9 cellular contexts compared by ENCODE assay signal in the genomic region with DNA sequence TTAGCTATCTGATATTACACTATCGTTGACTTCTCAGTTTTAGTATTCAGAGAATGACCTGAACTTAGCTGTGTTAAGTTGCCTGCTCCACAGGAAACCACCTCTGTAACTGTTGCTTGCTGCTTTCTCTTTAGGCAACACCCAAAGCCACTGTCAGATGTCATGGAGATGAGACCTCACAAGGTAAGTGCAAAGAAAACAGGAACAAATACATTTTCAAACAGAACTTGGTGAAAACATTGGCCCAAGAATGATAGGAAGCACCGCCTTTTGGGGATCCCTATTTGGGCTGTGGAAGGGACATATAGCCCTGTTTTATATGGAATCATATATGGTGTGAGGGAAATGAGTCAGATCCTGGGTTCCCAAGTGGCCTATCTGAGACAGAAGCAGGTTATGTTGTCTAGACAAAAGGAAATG.
DNase-seq lines count a peak whose midpoint lies in the region; ATAC-seq and TF ChIP-seq lines count a peak whose summit lies in the region.
"Had no signal": no experiment of that assay in that cellular context is flagged by ENCODE, and none has a peak within 500 bp of the region (broad histone marks: within the 10 kb centered on the region; RNA-seq: fewer than 3 reads in every experiment).

No MANE protein-coding gene starts in this region.

- H3K4me2 ChIP-seq in DND-41 (ENCODE audit: insufficient read depth, low read length) = peak overlapping the region; percentile 70

- no peak for TF ChIP-seq CTCF in DND-41 (IDR thresholded peaks at IDR 0.05; ENCODE audit: borderline replicate concordance, extremely low read depth, low read length, poor library complexity, severe bottlenecking)
- TF ChIP-seq CTCF in left lung (IDR thresholded peaks at IDR 0.05) = no peak

- CTCF ChIA-PET in activated CD4-positive, alpha-beta memory T cell treated with anti-CD3 and anti-CD28 coated beads for 36 hours (lab: Charles Lee) = interaction anchor here (0.6 to 5.3 kb wide), 3 partner anchors 19 to 399 kb away, joined by 3 to 23 read pairs (median 3); partner anchors contain the start of gene ITGA4

- peak overlapping the region; percentile 8 to 55; a peak in 3 of 4 replicates for H3K4me3 ChIP-seq in DND-41 (ENCODE audit: low read depth in 1 of 2, low read length in 2 of 2)
- H3K4me3 ChIP-seq in mesodermal cell (ENCODE audit: extremely low read depth, insufficient read depth, low read length, poor library complexity, severe bottlenecking) = no peak overlapping the region
- no peak overlapping the region for H3K4me3 ChIP-seq in left lung

- H3K4me3 Mint-ChIP-seq in activated CD4-positive, alpha-beta memory T cell treated with anti-CD3 and anti-CD28 coated beads for 36 hours = peak overlapping the region; percentile 74

- H3K9me3 ChIP-seq in DND-41 (ENCODE audit: insufficient read depth, low read length, severe bottlenecking) = no peaks in the 10 kb centered on the region
- H3K9me3 ChIP-seq in mesodermal cell (ENCODE audit: control insufficient read depth, low read length) = no peaks in the 10 kb centered on the region
- no peaks in the 10 kb centered on the region for H3K9me3 ChIP-seq in left lung

- POLR2A ChIA-PET in activated CD4-positive, alpha-beta memory T cell treated with anti-CD3 and anti-CD28 coated beads for 36 hours (lab: Charles Lee) = interaction anchor here (0.6 to 1.1 kb wide), 4 partner anchors 16 to 333 kb away, joined by 3 to 4 read pairs (median 4); partner anchors contain the start of gene ITGA4

- WGBS in mesodermal cell (ENCODE audit: insufficient coverage in 2 of 2), 2 experiments = 76 to 81% methylated on average over 1 to 2 of the region's 2 CpGs

- intact Hi-C loops in activated CD4-positive, alpha-beta memory T cell treated with anti-CD3 and anti-CD28 coated beads for 36 hours (cut with micrococcal nuclease) = loop anchor here (1.0 kb wide), 1 partner anchor 17 kb away; no protein-coding TSS in a partner anchor
- intact Hi-C loops in left lung (cut with DNase I) = no loop called here

- H3K27me3 Mint-ChIP-seq in activated CD4-positive, alpha-beta memory T cell treated with anti-CD3 and anti-CD28 coated beads for 36 hours = no peaks in the 10 kb centered on the region

- peak overlapping the region; percentile 98 for H3K27ac ChIP-seq in DND-41 (ENCODE audit: low read length)
- peak overlapping the region; percentile 50 for H3K27ac ChIP-seq in mesodermal cell (ENCODE audit: low read depth, low read length, severe bottlenecking)
- H3K27ac ChIP-seq in left lung = peak overlapping the region in 1 of 2 donors; percentile 49

- H3K27me3 ChIP-seq in DND-41 (ENCODE audit: insufficient read depth, low read length, poor library complexity) (no peaks in the 10 kb centered on the region), left lung (no peaks in the 10 kb centered on the region)

- peak overlapping the region; percentile 78 for H2AFZ ChIP-seq in DND-41 (ENCODE audit: low read depth, low read length)

- peak; percentile 76 for DNase-seq in DND-41
- peak; percentile 67 for DNase-seq in activated CD4-positive, alpha-beta memory T cell treated with anti-CD3 and anti-CD28 coated beads for 36 hours
- no peak for DNase-seq in AG08396 (ENCODE audit: low spot score)
- DNase-seq in left lung = no peak
- DNase-seq in NCI-H1092 treated with DMSO at 0.1 percent for 48 hours (lab: John Stamatoyannopoulos, UW) = no peak

- H3K4me1 ChIP-seq in DND-41 (ENCODE audit: insufficient read depth, low read length) (peaks cover 46% of the 10 kb centered on the region), mesodermal cell (ENCODE audit: control insufficient read depth, insufficient read depth, low read length, poor library complexity, severe bottlenecking) (peaks cover 11% of the 10 kb centered on the region), left lung (no peaks in the 10 kb centered on the region)

- H3K4me1 Mint-ChIP-seq in activated CD4-positive, alpha-beta memory T cell treated with anti-CD3 and anti-CD28 coated beads for 36 hours (ENCODE audit: low read depth) = peaks cover 60% of the 10 kb centered on the region

- peaks cover 39% of the 10 kb centered on the region for H3K79me2 ChIP-seq in DND-41 (ENCODE audit: insufficient read depth, low read length)

- H3K9ac ChIP-seq in DND-41 (ENCODE audit: low read depth, low read length) = peak overlapping the region; percentile 62

- H3K36me3 Mint-ChIP-seq in activated CD4-positive, alpha-beta memory T cell treated with anti-CD3 and anti-CD28 coated beads for 36 hours = peaks cover 6% of the 10 kb centered on the region

- H3K36me3 ChIP-seq in DND-41 (ENCODE audit: insufficient read depth, low read length) = no peaks in the 10 kb centered on the region; the same call in 1 of the 2 replicates
- no peaks in the 10 kb centered on the region for H3K36me3 ChIP-seq in mesodermal cell (ENCODE audit: control insufficient read depth, insufficient read depth, low read length)
- H3K36me3 ChIP-seq in left lung = no peaks in the 10 kb centered on the region

- ATAC-seq in DND-41 (ENCODE audit: insufficient read depth, low read depth) (peak; percentile 98), GM19468 (IDR thresholded peaks at IDR 0.05; ENCODE audit: extremely low read depth, unreplicated experiment) (peak; percentile 72), HG03520 (IDR thresholded peaks at IDR 0.05; ENCODE audit: unreplicated experiment) (peak; percentile 95), left lung (no peak)
- ATAC-seq: HCT116 had no signal

- H4K20me1 ChIP-seq in DND-41 (ENCODE audit: insufficient read depth, low read length) = no peaks in the 10 kb centered on the region

- peak overlapping the region; percentile 92 for H3K27ac Mint-ChIP-seq in activated CD4-positive, alpha-beta memory T cell treated with anti-CD3 and anti-CD28 coated beads for 36 hours

- peaks cover 2% of the 10 kb centered on the region for H3K9me3 Mint-ChIP-seq in activated CD4-positive, alpha-beta memory T cell treated with anti-CD3 and anti-CD28 coated beads for 36 hours

Comparison
In these comparisons a context has a peak if more than half of its experiments do, and no peak if none do; other contexts are left out.
1. DNase-seq: peak in DND-41 (single experiment) and activated CD4-positive, alpha-beta memory T cell treated with anti-CD3 and anti-CD28 coated beads for 36 hours (single experiment); none in AG08396 (single experiment), left lung (0 of 2) and NCI-H1092 treated with DMSO at 0.1 percent for 48 hours (single experiment).
2. H3K4me3 ChIP-seq: peak in DND-41 (2 of 2); none in mesodermal cell (single experiment) and left lung (0 of 2).